Comparison of ENCODE assay signal across 17 cellular contexts in the genomic region with DNA sequence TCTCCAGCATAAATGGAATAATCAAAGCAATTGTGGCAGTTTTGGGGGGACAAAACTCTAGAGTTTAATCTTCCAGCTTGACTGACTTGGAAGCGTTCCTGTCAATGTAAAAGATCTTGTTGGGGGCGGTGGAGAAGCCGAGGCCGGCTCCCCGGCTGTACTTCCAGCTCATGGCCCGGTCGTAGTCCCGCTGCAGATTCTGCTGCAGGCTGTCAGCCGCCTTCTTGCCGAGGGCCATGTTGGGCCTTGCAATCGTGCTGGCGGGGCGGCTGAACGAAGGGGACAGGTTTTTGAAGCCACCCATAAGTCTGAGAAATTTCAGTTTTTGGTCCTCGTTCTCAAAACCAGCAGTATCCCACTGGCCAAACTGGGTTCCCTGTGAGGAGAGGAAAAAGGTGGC.
"Had no signal": no experiment of that assay in that cellular context is flagged by ENCODE, and none has a peak within 500 bp of the region (broad histone marks: within the 10 kb centered on the region; RNA-seq: fewer than 3 reads in every experiment).

No MANE protein-coding gene starts in this region.

- H3K4me1 Mint-ChIP-seq: immature natural killer cell had no signal

- ATAC-seq: effector memory CD8-positive, alpha-beta T cell; left cardiac atrium; left ventricle myocardium superior; psoas muscle had no signal

- H3K9me3 Mint-ChIP-seq: effector memory CD8-positive, alpha-beta T cell; immature natural killer cell; nephron progenitor cell had no signal

- H3K27ac ChIP-seq: epithelial cell of prostate had no signal

- H3K4me3 ChIP-seq: esophagus muscularis mucosa, psoas muscle, stomach, vagina had no signal

- H3K27me3 ChIP-seq: esophagus muscularis mucosa, stomach, vagina had no signal

- H3K4me3 Mint-ChIP-seq: effector memory CD8-positive, alpha-beta T cell; immature natural killer cell; naive thymus-derived CD4-positive, alpha-beta T cell; nephron progenitor cell had no signal

- DNase-seq: effector memory CD8-positive, alpha-beta T cell; foreskin fibroblast; immature natural killer cell; left cardiac atrium; left ventricle myocardium superior; naive thymus-derived CD4-positive, alpha-beta T cell; nephron progenitor cell; psoas muscle; retina; small intestine; stimulated activated CD4-positive, alpha-beta T cell treated with anti-CD3 and anti-CD28 coated beads, Interleukin-12 subunit alpha, Interleukin-12 subunit beta, amount 100 ng/mL, for 4 hours; stimulated activated naive CD4-positive, alpha-beta T cell; stomach; trophoblast cell had no signal

- H3K27ac Mint-ChIP-seq: effector memory CD8-positive, alpha-beta T cell; immature natural killer cell had no signal

- H3K9me3 ChIP-seq: esophagus muscularis mucosa, psoas muscle, stomach, vagina had no signal

- H3K27me3 Mint-ChIP-seq: effector memory CD8-positive, alpha-beta T cell; naive thymus-derived CD4-positive, alpha-beta T cell had no signal
